9 cellular contexts compared by ENCODE assay signal in the genomic region with DNA sequence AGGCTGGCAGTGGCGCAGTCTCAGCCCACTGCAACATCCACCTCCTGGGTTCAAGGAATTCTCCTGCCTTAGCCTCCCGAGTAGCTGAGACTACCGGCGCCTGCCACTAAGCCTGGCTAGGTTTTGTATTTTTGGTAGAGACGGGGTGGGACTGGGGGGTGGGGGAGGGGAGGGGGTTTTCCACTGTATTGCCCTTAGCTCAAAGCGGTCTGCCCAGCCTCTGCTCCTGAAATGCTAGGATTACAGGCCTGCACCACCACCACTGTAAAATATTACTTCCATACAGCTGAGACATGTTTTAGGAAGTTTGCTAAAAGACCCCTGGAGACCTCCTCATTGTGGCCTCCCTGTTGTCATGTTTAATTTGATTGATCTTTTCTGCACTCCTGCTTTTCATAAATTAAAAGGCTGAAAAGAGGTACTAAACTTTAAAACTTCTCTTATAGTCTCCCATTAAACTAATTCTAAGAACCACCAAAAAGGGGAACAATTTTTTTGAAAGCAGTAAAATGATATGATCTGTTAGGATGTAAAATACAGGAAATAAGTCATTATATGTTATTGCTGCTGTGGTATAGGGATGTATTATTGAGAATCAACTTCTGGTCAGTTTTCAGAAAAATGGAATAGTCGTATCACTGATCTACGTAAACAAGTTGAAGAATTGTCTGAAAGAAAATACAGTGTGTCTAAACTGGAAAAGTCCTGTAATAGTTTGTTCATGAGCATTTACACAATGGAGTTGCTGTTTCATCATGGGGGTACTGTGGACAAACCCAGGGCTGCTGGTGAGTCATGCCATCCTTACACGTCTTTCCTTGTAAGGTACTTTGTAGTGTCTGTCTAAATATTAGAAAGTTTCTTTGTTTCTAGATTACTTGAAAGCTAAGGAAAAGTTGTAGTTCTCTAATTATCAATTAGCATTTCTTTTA.
A peak's percentile ranks its signal among the peaks of the same experiment; 100 is the strongest.
DNase-seq lines count a peak whose midpoint lies in the region; ATAC-seq and TF ChIP-seq lines count a peak whose summit lies in the region.
"Had no signal": no experiment of that assay in that cellular context is flagged by ENCODE, and none has a peak within 500 bp of the region (broad histone marks: within the 10 kb centered on the region; RNA-seq: fewer than 3 reads in every experiment).

No MANE protein-coding gene starts in this region.

- peaks cover 8% of the 10 kb centered on the region for H3F3A ChIP-seq in SK-N-SH (replicated peaks; ENCODE audit: insufficient read depth)

- 74% methylated on average over 9 of the region's 9 CpGs for WGBS in SK-N-SH (ENCODE audit: low lambda C conversion rate)
- 72 to 75% methylated on average over 6 to 9 of the region's 9 CpGs for WGBS in transverse colon (ENCODE audit: low coverage in 1 of 2), 2 donors

- peaks cover 22% of the 10 kb centered on the region for H3K4me1 Mint-ChIP-seq in activated CD4-positive, alpha-beta T cell treated with anti-CD3 and anti-CD28 coated beads, Interleukin-2, amount 10 ng/mL, durations not matched to agents 24 days and 14 days
- H3K4me1 Mint-ChIP-seq in stimulated activated effector memory CD8-positive, alpha-beta T cell treated with anti-CD3 and anti-CD28 coated beads, Interleukin-12 subunit alpha, Interleukin-12 subunit beta, amount 100 ng/mL, for 72 hours, result peaks cover 29% of the 10 kb centered on the region

- CTCF ChIA-PET in SK-N-SH (lab: Yijun Ruan, JAX), result no interaction called here

- H3K9me2 ChIP-seq in SK-N-SH, result no peaks in the 10 kb centered on the region

- peak overlapping the region; percentile 26 for H3K4me3 Mint-ChIP-seq in activated CD4-positive, alpha-beta T cell treated with anti-CD3 and anti-CD28 coated beads, Interleukin-2, amount 10 ng/mL, durations not matched to agents 24 days and 14 days
- no peak overlapping the region for H3K4me3 Mint-ChIP-seq in stimulated activated effector memory CD8-positive, alpha-beta T cell treated with anti-CD3 and anti-CD28 coated beads, Interleukin-12 subunit alpha, Interleukin-12 subunit beta, amount 100 ng/mL, for 72 hours

- peak overlapping the region; percentile 49 for H2AFZ ChIP-seq in SK-N-SH (ENCODE audit: low read depth)

- H3K27me3 ChIP-seq in SK-N-SH (ENCODE audit: insufficient read depth), result no peaks in the 10 kb centered on the region
- H3K27me3 ChIP-seq in transverse colon, result no peaks in the 10 kb centered on the region

- TF ChIP-seq CTCF in SK-N-SH (IDR thresholded peaks at IDR 0.05) (no peak), fibroblast of pulmonary artery (IDR thresholded peaks at IDR 0.05; ENCODE audit: low read length, missing control alignments) (no peak), transverse colon (IDR thresholded peaks at IDR 0.05) (no peak)

- no peak for TF ChIP-seq RAD21 in SK-N-SH (IDR thresholded peaks at IDR 0.05; ENCODE audit: low read length)

- intact Hi-C loops in activated CD4-positive, alpha-beta T cell treated with anti-CD3 and anti-CD28 coated beads, Interleukin-2, amount 10 ng/mL, durations not matched to agents 24 days and 14 days (cut with micrococcal nuclease), result loop anchor here (1.0 to 10.0 kb wide), 3 partner anchors 12 to 457 kb away; no protein-coding TSS in a partner anchor
- intact Hi-C loops in transverse colon (cut with DNase I; ENCODE audit: low total_unique reads), result no loop called here

- H3K36me3 Mint-ChIP-seq in activated CD4-positive, alpha-beta T cell treated with anti-CD3 and anti-CD28 coated beads, Interleukin-2, amount 10 ng/mL, durations not matched to agents 24 days and 14 days (ENCODE audit: low read depth), result peaks cover 3% of the 10 kb centered on the region
- H3K36me3 Mint-ChIP-seq in stimulated activated effector memory CD8-positive, alpha-beta T cell treated with anti-CD3 and anti-CD28 coated beads, Interleukin-12 subunit alpha, Interleukin-12 subunit beta, amount 100 ng/mL, for 72 hours, result peaks cover 17% of the 10 kb centered on the region

- H3K36me3 ChIP-seq in SK-N-SH (replicated peaks in 1 of 2; ENCODE audit: control insufficient read depth in 1 of 2, insufficient read depth in 2 of 2, low read length in 1 of 2), result no peaks in the 10 kb centered on the region
- H3K36me3 ChIP-seq in transverse colon, result no peaks in the 10 kb centered on the region

- ATAC-seq in stimulated activated effector memory CD8-positive, alpha-beta T cell treated with anti-CD3 and anti-CD28 coated beads, Interleukin-12 subunit alpha, Interleukin-12 subunit beta, amount 100 ng/mL, for 72 hours, result no peak

- no peaks in the 10 kb centered on the region for H3K9me3 Mint-ChIP-seq in activated CD4-positive, alpha-beta T cell treated with anti-CD3 and anti-CD28 coated beads, Interleukin-2, amount 10 ng/mL, durations not matched to agents 24 days and 14 days
- H3K9me3 Mint-ChIP-seq in stimulated activated effector memory CD8-positive, alpha-beta T cell treated with anti-CD3 and anti-CD28 coated beads, Interleukin-12 subunit alpha, Interleukin-12 subunit beta, amount 100 ng/mL, for 72 hours, result no peaks in the 10 kb centered on the region

- H3K27ac ChIP-seq in SK-N-SH (ENCODE audit: low read depth in 2 of 2, low read length in 1 of 2) (peak overlapping the region in 1 of 2 experiments; percentile 66; a peak in 2 of 4 replicates), transverse colon (peak overlapping the region in 1 of 4 donors; percentile 4)

- peaks cover 15% of the 10 kb centered on the region; the same call in 1 of the 2 replicates for H3K79me2 ChIP-seq in SK-N-SH (ENCODE audit: insufficient read depth)

- TF ChIP-seq EP300 in SK-N-SH (IDR thresholded peaks at IDR 0.05; ENCODE audit: borderline replicate concordance in 1 of 2, low read depth in 1 of 2, low read length in 1 of 2) (no peak), transverse colon (IDR thresholded peaks at IDR 0.05; ENCODE audit: low read depth) (no peak)

- H3K27ac Mint-ChIP-seq in activated CD4-positive, alpha-beta T cell treated with anti-CD3 and anti-CD28 coated beads, Interleukin-2, amount 10 ng/mL, durations not matched to agents 24 days and 14 days, result peak overlapping the region; percentile 90
- H3K27ac Mint-ChIP-seq in stimulated activated effector memory CD8-positive, alpha-beta T cell treated with anti-CD3 and anti-CD28 coated beads, Interleukin-12 subunit alpha, Interleukin-12 subunit beta, amount 100 ng/mL, for 72 hours, result peak overlapping the region; percentile 56

- POLR2A ChIA-PET in SK-N-SH (lab: Yijun Ruan, JAX), result no interaction called here

- peaks cover 4% of the 10 kb centered on the region for H3K27me3 Mint-ChIP-seq in activated CD4-positive, alpha-beta T cell treated with anti-CD3 and anti-CD28 coated beads, Interleukin-2, amount 10 ng/mL, durations not matched to agents 24 days and 14 days

- H3K4me3 ChIP-seq in SK-N-SH (ENCODE audit: low read depth in 2 of 2, low read length in 1 of 2) (no peak overlapping the region), fibroblast of pulmonary artery (replicated peaks; ENCODE audit: low read depth, low read length) (no peak overlapping the region), transverse colon (no peak overlapping the region)

- H3K9me3 ChIP-seq in SK-N-SH (no peaks in the 10 kb centered on the region), transverse colon (no peaks in the 10 kb centered on the region)
- H3K9me3 ChIP-seq: Caco-2 had no signal

- no peak for TF ChIP-seq POLR2A in transverse colon (IDR thresholded peaks at IDR 0.05)

- peak overlapping the region; percentile 17; the same call in 1 of the 2 replicates for H3K9ac ChIP-seq in SK-N-SH

- H3K4me2 ChIP-seq in SK-N-SH, result no peak overlapping the region

- no peak for DNase-seq in activated CD4-positive, alpha-beta T cell treated with anti-CD3 and anti-CD28 coated beads, Interleukin-2, amount 10 ng/mL, durations not matched to agents 24 days and 14 days
- no peak for DNase-seq in activated CD4-positive, alpha-beta T cell treated with anti-CD3 and anti-CD28 coated beads, Interleukin-2, amount 50 U/mL, for 4 hours
- DNase-seq in SK-N-SH (no peak), fibroblast of pulmonary artery (ENCODE audit: low read depth) (peak; percentile 88), dedifferentiated amniotic fluid mesenchymal stem cell (ENCODE audit: extremely low spot score) (no peak), transverse colon (no peak)
- DNase-seq in stimulated activated effector memory CD8-positive, alpha-beta T cell treated with anti-CD3 and anti-CD28 coated beads, Interleukin-12 subunit alpha, Interleukin-12 subunit beta, amount 100 ng/mL, for 72 hours (ENCODE audit: low spot score in 2 of 2), result no peak
- DNase-seq in activated CD8-positive, alpha-beta memory T cell treated with anti-CD3 and anti-CD28 coated beads for 24 hours, result no peak

- in situ Hi-C loops in transverse colon (cut with MboI; ENCODE audit: low pct_ligation_motif_present in 1 of 4, low pct_unique_long_range_greater_than_20kb in 1 of 4, low sequenced_read_pairs in 3 of 4), result loop anchor here in 1 of 4 donors (25.0 kb wide), 1 partner anchor 161 kb away; no protein-coding TSS in a partner anchor

- H3K4me1 ChIP-seq in SK-N-SH (ENCODE audit: control insufficient read depth in 1 of 2, insufficient read depth in 2 of 2, low read depth in 1 of 2, low read length in 1 of 2) (peaks cover 0 to 7% of the 10 kb centered on the region in 2 experiments; a peak in 1 of 4 replicates), transverse colon (peaks cover 0 to 19% (median 16%) of the 10 kb centered on the region in 4 donors)

- H4K20me1 ChIP-seq in SK-N-SH (ENCODE audit: insufficient read depth), result no peaks in the 10 kb centered on the region

TF ChIP-seq in SK-N-SH, 30 proteins besides CTCF, POLR2A, EP300 and RAD21 (continues in another document):
- TF ChIP-seq FOSL2 (IDR thresholded peaks at IDR 0.05; ENCODE audit: borderline replicate concordance, low read depth), result peak; percentile 33
- TF ChIP-seq, protein P1, sequence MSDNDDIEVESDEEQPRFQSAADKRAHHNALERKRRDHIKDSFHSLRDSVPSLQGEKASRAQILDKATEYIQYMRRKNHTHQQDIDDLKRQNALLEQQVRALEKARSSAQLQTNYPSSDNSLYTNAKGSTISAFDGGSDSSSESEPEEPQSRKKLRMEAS (IDR thresholded peaks at IDR 0.05; ENCODE audit: low read depth), result 0 out of 2 replicates have a peak, but pooled peaks have one; percentile 32
- no peak for TF ChIP-seq GABPA (IDR thresholded peaks at IDR 0.05; ENCODE audit: low read depth)
- no peak for TF ChIP-seq FOXM1 (IDR thresholded peaks at IDR 0.05; ENCODE audit: low read depth)
- TF ChIP-seq CHD2 (IDR thresholded peaks at IDR 0.05; ENCODE audit: low read length, partially characterized antibody), result no peak
- TF ChIP-seq, protein P2, sequence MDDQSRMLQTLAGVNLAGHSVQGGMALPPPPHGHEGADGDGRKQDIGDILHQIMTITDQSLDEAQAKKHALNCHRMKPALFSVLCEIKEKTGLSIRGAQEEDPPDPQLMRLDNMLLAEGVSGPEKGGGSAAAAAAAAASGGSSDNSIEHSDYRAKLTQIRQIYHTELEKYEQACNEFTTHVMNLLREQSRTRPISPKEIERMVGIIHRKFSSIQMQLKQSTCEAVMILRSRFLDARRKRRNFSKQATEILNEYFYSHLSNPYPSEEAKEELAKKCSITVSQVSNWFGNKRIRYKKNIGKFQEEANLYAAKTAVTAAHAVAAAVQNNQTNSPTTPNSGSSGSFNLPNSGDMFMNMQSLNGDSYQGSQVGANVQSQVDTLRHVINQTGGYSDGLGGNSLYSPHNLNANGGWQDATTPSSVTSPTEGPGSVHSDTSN (IDR thresholded peaks at IDR 0.05), result no peak
- no peak for TF ChIP-seq TCF12 (IDR thresholded peaks at IDR 0.05)
- TF ChIP-seq JUND (IDR thresholded peaks at IDR 0.05), result 0 out of 2 replicates have a peak, but pooled peaks have one; percentile 36
